ENCODE assay signal across 17 cellular contexts in genomic region chr10:97921581-97922377, GRCh38.
DNase-seq lines count a peak whose midpoint lies in the region; ATAC-seq, FAIRE-seq and TF ChIP-seq lines count a peak whose summit lies in the region.
"Had no signal": no experiment of that assay in that cellular context is flagged by ENCODE, and none has a peak within 500 bp of the region (broad histone marks: within the 10 kb centered on the region; RNA-seq: fewer than 3 reads in every experiment).

No MANE protein-coding gene starts in this region.

- ATAC-seq in heart right ventricle (peak; percentile 67 to 92 (median 86)), HG03025 (IDR thresholded peaks at IDR 0.05; ENCODE audit: low FRiP score, unreplicated experiment) (no peak)
- ATAC-seq: sciatic nerve had no signal

- 20 to 24% methylated on average over 9 of the region's 9 CpGs for WGBS in heart right ventricle, 2 donors
- 46 to 63% (median 49%) methylated on average over 9 of the region's 9 CpGs for WGBS in spleen, 5 donors

- no peaks in the 10 kb centered on the region for H3K9me3 ChIP-seq in heart right ventricle
- no peaks in the 10 kb centered on the region for H3K9me3 ChIP-seq in spleen

- no peak for FAIRE-seq in GM12892 (lab: Jason Lieb, UNC)
- FAIRE-seq: A204.1 had no signal

- DNase-seq in NCI-H1694 treated with DMSO at 0.1 percent for 48 hours (lab: John Stamatoyannopoulos, UW) (peak; percentile 48), NCI-H1694 (lab: John Stamatoyannopoulos, UW) (no peak), heart right ventricle (peak; percentile 44 to 67), spleen (peak; percentile 28), mucosa of gallbladder (ENCODE audit: low spot score) (no peak), GM12892 (ENCODE audit: insufficient read length) (no peak)
- DNase-seq: activated T-cell treated with anti-CD3 and anti-CD28 coated beads for 4 hours; mesendoderm; NK-92 treated with Interleukin-12 subunit alpha and Interleukin-12 subunit beta, amount 100 ng/mL, for 24 hours; stimulated activated CD4-positive, alpha-beta T cell treated with anti-CD3 and anti-CD28 coated beads, Interleukin-2, amount 100 ng/mL, for 48 hours; stimulated activated CD8-positive, alpha-beta memory T cell treated with anti-CD3 and anti-CD28 coated beads, Interleukin-4, amount 100 ng/mL, for 48 hours had no signal

- TF ChIP-seq POLR2A in spleen (IDR thresholded peaks at IDR 0.05) = no peak
- TF ChIP-seq POLR2A in GM12892 (IDR thresholded peaks at IDR 0.05; ENCODE audit: low read depth, low read length) = no peak

- H3K4me3 ChIP-seq in heart right ventricle = no peak overlapping the region
- no peak overlapping the region for H3K4me3 ChIP-seq in spleen
- H3K4me3 ChIP-seq: neural progenitor cell had no signal

- H3K36me3 ChIP-seq in heart right ventricle (no peaks in the 10 kb centered on the region), spleen (no peaks in the 10 kb centered on the region)
- H3K36me3 ChIP-seq: neural progenitor cell had no signal

- TF ChIP-seq CTCF in VCaP (conservative IDR thresholded peaks at IDR 0.05) (no peak), heart right ventricle (IDR thresholded peaks at IDR 0.05) (no peak), spleen (IDR thresholded peaks at IDR 0.05 in 8 of 11, conservative IDR thresholded peaks at IDR 0.05 in 3 of 11) (no peak)

- intact Hi-C loops in heart right ventricle (cut with DNase I) = loop anchor here in 2 of 10 donors (5.0 to 10.0 kb wide), 2 partner anchors 106 to 393 kb away; no protein-coding TSS in a partner anchor
- intact Hi-C loops in spleen (cut with DNase I; ENCODE audit: low total_unique reads) = no loop called here

- H3K4me1 ChIP-seq in heart right ventricle (peaks cover 0 to 24% (median 12%) of the 10 kb centered on the region in 9 donors), spleen (no peaks in the 10 kb centered on the region)
- H3K4me1 ChIP-seq: neural progenitor cell had no signal

- peaks cover 0 to 27% (median 0%) of the 10 kb centered on the region in 7 donors for H3K27me3 ChIP-seq in heart right ventricle
- peaks cover 0 to 82% (median 0%) of the 10 kb centered on the region in 7 donors for H3K27me3 ChIP-seq in spleen (replicated peaks in 1 of 7)
- H3K27me3 ChIP-seq: neural progenitor cell had no signal

- H3K27ac ChIP-seq in VCaP (peak overlapping the region; percentile 45), heart right ventricle (peak overlapping the region in 7 of 10 donors; percentile 25 to 74 (median 55)), spleen (no peak overlapping the region)
- H3K27ac ChIP-seq: C4-2B, neural progenitor cell had no signal

Comparison
In these comparisons a context has a peak if more than half of its experiments do, and no peak if none do; other contexts are left out.
1. DNase-seq: peak in NCI-H1694 treated with DMSO at 0.1 percent for 48 hours (single experiment), heart right ventricle (2 of 2) and spleen (single experiment); none in NCI-H1694 (single experiment), mucosa of gallbladder (single experiment) and GM12892 (single experiment).
2. H3K27ac ChIP-seq: peak in VCaP (single experiment) and heart right ventricle (7 of 10); none in spleen (0 of 8).